ENCODE assay signal across 10 cellular contexts in the genomic region with DNA sequence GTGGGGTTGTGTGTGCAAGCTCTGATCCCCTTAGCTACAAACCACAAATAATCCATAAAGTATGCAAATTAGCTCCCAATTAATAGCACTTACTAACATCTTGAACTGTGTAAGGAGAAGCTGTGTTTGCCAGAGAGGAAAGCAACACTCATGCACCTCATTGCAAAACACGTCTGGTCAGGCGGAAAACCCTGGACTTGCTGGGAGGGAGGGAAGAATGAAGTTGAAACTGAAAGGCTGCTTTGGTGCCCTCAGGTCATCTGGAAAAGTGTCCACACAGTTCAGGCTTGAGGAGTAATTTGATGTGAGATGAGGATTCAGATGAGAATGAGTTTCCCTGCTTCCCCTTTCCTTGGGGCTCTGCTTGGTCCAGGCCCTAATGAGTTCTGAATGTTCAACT.
DNase-seq lines count a peak whose midpoint lies in the region; TF ChIP-seq lines count a peak whose summit lies in the region.
"Had no signal": no experiment of that assay in that cellular context is flagged by ENCODE, and none has a peak within 500 bp of the region (broad histone marks: within the 10 kb centered on the region; RNA-seq: fewer than 3 reads in every experiment).

No MANE protein-coding gene starts in this region.

- no peaks in the 10 kb centered on the region; the same call in 1 of the 2 replicates for H3K9me2 ChIP-seq in PC-9 (ENCODE audit: insufficient read depth)

- no peaks in the 10 kb centered on the region for H3K9me3 ChIP-seq in PC-9 (ENCODE audit: insufficient read depth, low read depth)
- H3K9me3 ChIP-seq in neuronal stem cell (replicated peaks in 1 of 2; ENCODE audit: control insufficient read depth in 2 of 2, insufficient read depth in 1 of 2, low read depth in 1 of 2, low read length in 2 of 2) = no peaks in the 10 kb centered on the region
- no peaks in the 10 kb centered on the region for H3K9me3 ChIP-seq in Peyer's patch

- H3K79me2 ChIP-seq in PC-9 (ENCODE audit: low read depth) = no peaks in the 10 kb centered on the region

- H4K8ac ChIP-seq in neuronal stem cell (ENCODE audit: low read depth, low read length) = no peak overlapping the region

- no CpG with 5 or more reads among the region's 2 CpGs for WGBS in neuronal stem cell (ENCODE audit: extremely low coverage in 2 of 2, insufficient read length in 2 of 2, insufficient replicate concordance in 1 of 2), 2 donors

- no peak overlapping the region for H3K9ac ChIP-seq in neuronal stem cell (ENCODE audit: low read depth, low read length, poor library complexity)

- H2BK15ac ChIP-seq in neuronal stem cell (ENCODE audit: low read length) = no peak overlapping the region

- TF ChIP-seq POLR2A in Peyer's patch (IDR thresholded peaks at IDR 0.05) = no peak

- no peak overlapping the region for H3K14ac ChIP-seq in neuronal stem cell (ENCODE audit: low read length)

- peaks cover 31% of the 10 kb centered on the region for H3F3A ChIP-seq in PC-9 (ENCODE audit: insufficient read depth, low read depth)

- intact Hi-C loops in PC-9 (cut with micrococcal nuclease; ENCODE audit: unreplicated experiment) = loop anchor here (5.0 kb wide), 1 partner anchor 126 kb away; no protein-coding TSS in a partner anchor

- H3K4me2 ChIP-seq in PC-9 (peak overlapping the region; percentile 80), neuronal stem cell (ENCODE audit: insufficient read depth, low read length, poor library complexity, severe bottlenecking) (no peak overlapping the region)

- POLR2A ChIA-PET in PC-9 (lab: Charles Lee; ENCODE audit: unreplicated experiment) = no interaction called here

- no peaks in the 10 kb centered on the region for H4K20me1 ChIP-seq in PC-9 (ENCODE audit: insufficient read depth)

- H3K4me1 ChIP-seq in PC-9 (replicated peaks; ENCODE audit: insufficient read depth) (peaks cover 27% of the 10 kb centered on the region), neuronal stem cell (ENCODE audit: control insufficient read depth in 2 of 2, insufficient read depth in 1 of 2, low read depth in 1 of 2, low read length in 2 of 2) (peaks cover 0 to 8% of the 10 kb centered on the region in 2 donors), Peyer's patch (no peaks in the 10 kb centered on the region)

- H3K18ac ChIP-seq in neuronal stem cell (ENCODE audit: low read length) = no peak overlapping the region

- no peak overlapping the region for H3K23ac ChIP-seq in neuronal stem cell (ENCODE audit: low read depth, low read length, poor library complexity)

- H2BK120ac ChIP-seq in neuronal stem cell (ENCODE audit: low read depth, low read length) = no peak overlapping the region

- no peaks in the 10 kb centered on the region for H3K27me3 ChIP-seq in PC-9 (ENCODE audit: insufficient read depth, low read depth)
- H3K27me3 ChIP-seq in neuronal stem cell (ENCODE audit: control insufficient read depth in 3 of 3, insufficient read depth in 3 of 3, low read depth in 1 of 3, low read length in 3 of 3) = no peaks in the 10 kb centered on the region
- H3K27me3 ChIP-seq in Peyer's patch = no peaks in the 10 kb centered on the region

- H3K4ac ChIP-seq in neuronal stem cell (ENCODE audit: low read length) = no peak overlapping the region

- H2AFZ ChIP-seq in PC-9 (peak overlapping the region; percentile 42), neuronal stem cell (ENCODE audit: low read length) (peak overlapping the region; percentile 30)

- H3K4me3 ChIP-seq in PC-9 (peak overlapping the region; percentile 38; the same call in 1 of the 2 replicates), neuronal stem cell (ENCODE audit: low read length in 2 of 2) (no peak overlapping the region), Peyer's patch (no peak overlapping the region), coronary artery (no peak overlapping the region)

- H2BK5ac ChIP-seq in neuronal stem cell (ENCODE audit: low read length) = no peak overlapping the region

- no peak for TF ChIP-seq CTCF in AG09319 (IDR thresholded peaks at IDR 0.05; ENCODE audit: low read depth, low read length)
- no peak for TF ChIP-seq CTCF in PC-9 (conservative IDR thresholded peaks at IDR 0.05)
- TF ChIP-seq CTCF in Peyer's patch (IDR thresholded peaks at IDR 0.05) = no peak
- no peak for TF ChIP-seq CTCF in coronary artery (IDR thresholded peaks at IDR 0.05)

- no peaks in the 10 kb centered on the region for H3K36me3 ChIP-seq in PC-9 (ENCODE audit: low read depth)
- H3K36me3 ChIP-seq in neuronal stem cell (replicated peaks in 1 of 2; ENCODE audit: control insufficient read depth in 2 of 2, insufficient read depth in 2 of 2, low read length in 2 of 2) = no peaks in the 10 kb centered on the region
- no peaks in the 10 kb centered on the region for H3K36me3 ChIP-seq in Peyer's patch

- CTCF ChIA-PET in PC-9 (lab: Charles Lee) = interaction anchor here (0.6 kb wide), 1 partner anchor 205 kb away, joined by 3 read pairs; no protein-coding TSS in a partner anchor

- BruUV-seq in PC-9 (replicated peaks; lab: Mats Ljungman, UMichigan) = no TSS peak

- DNase-seq in AG09319 (ENCODE audit: extremely low read depth, low read depth) = peak; percentile 79
- DNase-seq in PC-9 = peak; percentile 49 to 79
- DNase-seq in epithelial cell of prostate (ENCODE audit: low read depth, low spot score) = peak; percentile 73
- peak; percentile 4 for DNase-seq in neuronal stem cell (ENCODE audit: low spot score)
- no peak for DNase-seq in Peyer's patch
- no peak for DNase-seq in NCI-H510A treated with DMSO at 0.1 percent for 48 hours (lab: John Stamatoyannopoulos, UW)
- DNase-seq in NCI-H146 (lab: John Stamatoyannopoulos, UW) = no peak
- no peak for DNase-seq in coronary artery (ENCODE audit: low spot score)
- DNase-seq: CD4-positive, alpha-beta memory T cell; erythroblast had no signal

- H2BK12ac ChIP-seq in neuronal stem cell (ENCODE audit: low read length) = no peak overlapping the region

- H2AK5ac ChIP-seq in neuronal stem cell (ENCODE audit: low read depth, low read length) = no peak overlapping the region

- peak overlapping the region; percentile 89 for H3K27ac ChIP-seq in PC-9
- H3K27ac ChIP-seq in epithelial cell of prostate = peak overlapping the region; percentile 95
- H3K27ac ChIP-seq in neuronal stem cell (replicated peaks; ENCODE audit: low read length) = peak overlapping the region; percentile 61
- no peak overlapping the region for H3K27ac ChIP-seq in Peyer's patch
- H3K27ac ChIP-seq in coronary artery = peak overlapping the region in 1 of 2 donors; percentile 30

- no peak overlapping the region for H4K91ac ChIP-seq in neuronal stem cell (ENCODE audit: low read depth, low read length, poor library complexity)

- no peaks in the 10 kb centered on the region for H3K79me1 ChIP-seq in neuronal stem cell (ENCODE audit: low read depth, low read length)

Comparison
In these comparisons a context has a peak if more than half of its experiments do, and no peak if none do; other contexts are left out.
1. DNase-seq: peak in AG09319 (single experiment), PC-9 (2 of 2), epithelial cell of prostate (single experiment) and neuronal stem cell (single experiment); none in Peyer's patch (0 of 3), NCI-H510A treated with DMSO at 0.1 percent for 48 hours (single experiment), NCI-H146 (single experiment) and coronary artery (single experiment).
2. H3K27ac ChIP-seq: peak in PC-9 (single experiment), epithelial cell of prostate (single experiment) and neuronal stem cell (single experiment); none in Peyer's patch (0 of 4).